In the genomic region with DNA sequence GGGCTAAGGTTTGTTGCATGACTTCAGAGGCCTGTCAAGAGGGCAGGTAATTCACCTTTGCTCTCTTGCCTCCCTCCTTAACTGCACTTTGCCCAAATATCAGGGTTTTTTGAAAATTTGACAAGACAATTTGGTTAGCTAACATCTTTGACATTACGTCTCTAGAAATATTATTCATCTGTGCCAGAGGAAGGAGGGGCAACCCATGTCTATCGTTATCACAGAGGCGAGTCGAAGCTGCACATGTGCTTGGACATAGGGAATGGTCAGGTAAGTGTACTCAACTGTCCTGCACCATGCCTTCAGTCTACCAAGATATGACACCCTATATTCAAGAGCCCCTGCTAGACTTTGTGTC, we compare ENCODE assay signal across 8 cellular contexts. TPM values are rescaled to one million over a fixed set of nuclear protein-coding genes. Genes with fewer than 3 reads are reported as not detected.
DNase-seq lines count a peak whose midpoint lies in the region; ATAC-seq and TF ChIP-seq lines count a peak whose summit lies in the region.
"Had no signal": no experiment of that assay in that cellular context is flagged by ENCODE, and none has a peak within 500 bp of the region (broad histone marks: within the 10 kb centered on the region; RNA-seq: fewer than 3 reads in every experiment).

No MANE protein-coding gene starts in this region.

- H3K9me2 ChIP-seq in GM23338 (ENCODE audit: insufficient read depth), result no peaks in the 10 kb centered on the region

- H3K4me1 Mint-ChIP-seq in GM23338 (peaks cover 25% of the 10 kb centered on the region), T-cell (peaks cover 25 to 32% (median 30%) of the 10 kb centered on the region in 3 donors)
- peaks cover 25% of the 10 kb centered on the region for H3K4me1 Mint-ChIP-seq in stimulated activated effector memory CD8-positive, alpha-beta T cell treated with anti-CD3 and anti-CD28 coated beads, Interleukin-12 subunit alpha, Interleukin-12 subunit beta, amount 100 ng/mL, for 72 hours

- H4K20me1 ChIP-seq in GM23338 (replicated peaks; ENCODE audit: insufficient read depth), result no peaks in the 10 kb centered on the region

- H3K27me3 ChIP-seq in GM23338 (ENCODE audit: insufficient read depth), result peaks cover 5% of the 10 kb centered on the region
- H3K27me3 ChIP-seq in esophagus muscularis mucosa, result no peaks in the 10 kb centered on the region

- peaks cover 10% of the 10 kb centered on the region for H3K4me1 ChIP-seq in GM23338 (ENCODE audit: insufficient read depth)
- H3K4me1 ChIP-seq in esophagus muscularis mucosa, result peaks cover 36 to 73% (median 70%) of the 10 kb centered on the region in 4 donors

- no peak for TF ChIP-seq EP300 in esophagus muscularis mucosa (IDR thresholded peaks at IDR 0.05)

- H3K27ac ChIP-seq in GM23338 (ENCODE audit: low read depth), result no peak overlapping the region
- H3K27ac ChIP-seq in esophagus muscularis mucosa (replicated peaks in 1 of 4), result peak overlapping the region; percentile 61 to 76 (median 67)

- H3K4me3 ChIP-seq in GM23338, result no peak overlapping the region
- peak overlapping the region in 3 of 4 donors; percentile 17 to 41 (median 27) for H3K4me3 ChIP-seq in esophagus muscularis mucosa

- H3K27me3 Mint-ChIP-seq in GM23338 (ENCODE audit: insufficient read depth, low read depth, poor library complexity) (peaks cover 17% of the 10 kb centered on the region), T-cell (no peaks in the 10 kb centered on the region)

- no peak; a peak in 1 of 4 replicates for TF ChIP-seq CTCF in GM23338 (conservative IDR thresholded peaks at IDR 0.05; ENCODE audit: low read depth in 2 of 2)
- peak in 1 of 3 experiments; percentile 1 for TF ChIP-seq CTCF in esophagus muscularis mucosa (IDR thresholded peaks at IDR 0.05)

- peak overlapping the region; percentile 12; the same call in 1 of the 2 replicates for H3K27ac Mint-ChIP-seq in GM23338
- H3K27ac Mint-ChIP-seq in T-cell, result peak overlapping the region; percentile 93 to 97
- peak overlapping the region; percentile 78 for H3K27ac Mint-ChIP-seq in stimulated activated effector memory CD8-positive, alpha-beta T cell treated with anti-CD3 and anti-CD28 coated beads, Interleukin-12 subunit alpha, Interleukin-12 subunit beta, amount 100 ng/mL, for 72 hours

- CTCF ChIA-PET in T-cell (lab: Charles Lee), result interaction anchor here (0.6 to 2.6 kb wide), 10 partner anchors 45 to 983 kb away, joined by 3 to 19 read pairs (median 6); no protein-coding TSS in a partner anchor

- H3K4me2 ChIP-seq in GM23338, result no peak overlapping the region

- H3F3A ChIP-seq in GM23338 (replicated peaks; ENCODE audit: low read depth), result peaks cover 2% of the 10 kb centered on the region; the same call in 1 of the 2 replicates

- no peaks in the 10 kb centered on the region for H3K9me3 ChIP-seq in esophagus muscularis mucosa

- H3K36me3 Mint-ChIP-seq in GM23338 (ENCODE audit: low read depth) (peaks cover 48% of the 10 kb centered on the region), T-cell (peaks cover 22% of the 10 kb centered on the region)
- peaks cover 56% of the 10 kb centered on the region for H3K36me3 Mint-ChIP-seq in stimulated activated effector memory CD8-positive, alpha-beta T cell treated with anti-CD3 and anti-CD28 coated beads, Interleukin-12 subunit alpha, Interleukin-12 subunit beta, amount 100 ng/mL, for 72 hours

- no peak for ATAC-seq in GM23338
- no peak for ATAC-seq in T-cell (replicated peaks in 1 of 4)
- no peak for ATAC-seq in stimulated activated effector memory CD8-positive, alpha-beta T cell treated with anti-CD3 and anti-CD28 coated beads, Interleukin-12 subunit alpha, Interleukin-12 subunit beta, amount 100 ng/mL, for 72 hours
- ATAC-seq in HG02884 (IDR thresholded peaks at IDR 0.05; ENCODE audit: unreplicated experiment), result no peak

- WGBS in esophagus muscularis mucosa, result 46% methylated on average over 4 of the region's 4 CpGs

- H2AFZ ChIP-seq in GM23338, result no peak overlapping the region

- no peak for TF ChIP-seq POLR2A in esophagus muscularis mucosa (IDR thresholded peaks at IDR 0.05; ENCODE audit: low read depth)

- H3K4me3 Mint-ChIP-seq in GM23338 (no peak overlapping the region), T-cell (peak overlapping the region; percentile 69 to 75 (median 72))
- peak overlapping the region; percentile 58 for H3K4me3 Mint-ChIP-seq in stimulated activated effector memory CD8-positive, alpha-beta T cell treated with anti-CD3 and anti-CD28 coated beads, Interleukin-12 subunit alpha, Interleukin-12 subunit beta, amount 100 ng/mL, for 72 hours

- H3K36me3 ChIP-seq in GM23338 (ENCODE audit: insufficient read depth) (peaks cover 5% of the 10 kb centered on the region; the same call in 1 of the 2 replicates), esophagus muscularis mucosa (peaks cover 9 to 37% (median 24%) of the 10 kb centered on the region in 4 donors)

- intact Hi-C loops in esophagus muscularis mucosa (cut with DNase I), result loop anchor here (2.0 to 10.0 kb wide), 4 partner anchors 44 to 230 kb away; partner anchors contain the start of genes RPL27A and TRIM66

- no peaks in the 10 kb centered on the region for H3K79me2 ChIP-seq in GM23338 (replicated peaks; ENCODE audit: insufficient read depth)

- H3K9me3 Mint-ChIP-seq in GM23338 (no peaks in the 10 kb centered on the region), T-cell (no peaks in the 10 kb centered on the region)
- H3K9me3 Mint-ChIP-seq in stimulated activated effector memory CD8-positive, alpha-beta T cell treated with anti-CD3 and anti-CD28 coated beads, Interleukin-12 subunit alpha, Interleukin-12 subunit beta, amount 100 ng/mL, for 72 hours, result no peaks in the 10 kb centered on the region

- POLR2A ChIA-PET in T-cell (lab: Charles Lee), result interaction anchor here in 1 of 2 donors (0.7 kb wide), 1 partner anchor 62 kb away, joined by 3 read pairs; no protein-coding TSS in a partner anchor

- no peak for DNase-seq in GM23338 (ENCODE audit: low spot score)
- DNase-seq in T-cell, result no peak
- DNase-seq in esophagus muscularis mucosa (ENCODE audit: extremely low spot score), result no peak
- no peak for DNase-seq in stimulated activated effector memory CD8-positive, alpha-beta T cell treated with anti-CD3 and anti-CD28 coated beads, Interleukin-12 subunit alpha, Interleukin-12 subunit beta, amount 100 ng/mL, for 72 hours (ENCODE audit: low spot score in 2 of 2)
- no peak for DNase-seq in DMS153 (lab: John Stamatoyannopoulos, UW)
- DNase-seq in NCI-H510A (lab: John Stamatoyannopoulos, UW), result no peak

TF ChIP-seq in GM23338, 12 proteins besides CTCF, POLR2A, EP300 and RAD21 (continues in another document):
- TF ChIP-seq JUNB (IDR thresholded peaks at IDR 0.05; ENCODE audit: unreplicated experiment) (no peak), CREB1 (CRISPR knock-in tag; IDR thresholded peaks at IDR 0.05; ENCODE audit: low read depth) (no peak), ZNF331 (CRISPR knock-in tag; IDR thresholded peaks at IDR 0.05; ENCODE audit: low read depth) (no peak), ETS1 (IDR thresholded peaks at IDR 0.05) (no peak), REST (IDR thresholded peaks at IDR 0.05; ENCODE audit: unreplicated experiment) (no peak), EZH2 (IDR thresholded peaks at IDR 0.05; ENCODE audit: low read depth, unreplicated experiment) (no peak), ZNF114 (CRISPR knock-in tag; IDR thresholded peaks at IDR 0.05) (no peak), NANOG (IDR thresholded peaks at IDR 0.05; ENCODE audit: borderline replicate concordance) (no peak)

RNA-seq across cellular contexts. Expression of gene AKIP1, which starts 3.7 kb away (rescaled TPM):
- total RNA-seq in GM23338 (2014; rRNA removed; shearing (Covaris generic)), result 14.0 and 16.7 TPM in 2 replicates
- polyA plus RNA-seq in GM23338 (2016; fragmentation: Nextera tagmentation; extraction: Ambion mirVana), result 11.1 and 11.2 TPM in 2 replicates
- total RNA-seq in T-cell (10 to 100 TPM in 3 of 5 donors, 1 to 10 TPM in 2; 5.8 to 17.9 (median 11.1) TPM), esophagus muscularis mucosa (10 to 100 TPM; 30.5 to 56.4 (median 41.7) TPM)

RNA-seq across cellular contexts. Expression of gene C11orf16, which starts 18.1 kb away (rescaled TPM):
- total RNA-seq in GM23338 (2014; rRNA removed; shearing (Covaris generic)), result not detected in 2 replicates
- 0.31 TPM in 1 of 2 replicates, not detected in the other for polyA plus RNA-seq in GM23338 (2016; fragmentation: Nextera tagmentation; extraction: Ambion mirVana)
- total RNA-seq in T-cell, result not detected
- not detected for total RNA-seq in esophagus muscularis mucosa
- total RNA-seq: occipital lobe had no signal

RNA-seq across cellular contexts. Expression of gene ASCL3, which starts 28.2 kb away (rescaled TPM):
- total RNA-seq in GM23338 (2014; rRNA removed; shearing (Covaris generic)), result not detected in 2 replicates
- polyA plus RNA-seq in GM23338 (2016; fragmentation: Nextera tagmentation; extraction: Ambion mirVana), result not detected in 2 replicates
- total RNA-seq in T-cell (not detected), esophagus muscularis mucosa (not detected)
- total RNA-seq: occipital lobe had no signal

RNA-seq across cellular contexts. Expression of gene TMEM9B, which starts 49.6 kb away (rescaled TPM):
- 9.7 and 10.4 TPM in 2 replicates for total RNA-seq in GM23338 (2014; rRNA removed; shearing (Covaris generic))
- 10.2 and 12.9 TPM in 2 replicates for polyA plus RNA-seq in GM23338 (2016; fragmentation: Nextera tagmentation; extraction: Ambion mirVana)
- total RNA-seq in T-cell (10 to 100 TPM; 19.9 to 30.5 (median 29.4) TPM), esophagus muscularis mucosa (10 to 100 TPM; 13.3 to 24.4 (median 20.5) TPM)

Comparison
In these comparisons a context has a peak if more than half of its experiments do, and no peak if none do; other contexts are left out.
1. H3K27ac Mint-ChIP-seq: peak in every context shown above with its lines; median percentile 95 in T-cell; 78 in stimulated activated effector memory CD8-positive, alpha-beta T cell treated with anti-CD3 and anti-CD28 coated beads, Interleukin-12 subunit alpha, Interleukin-12 subunit beta, amount 100 ng/mL, for 72 hours; 12 in GM23338.